20 cellular contexts compared by ENCODE assay signal in the genomic region with DNA sequence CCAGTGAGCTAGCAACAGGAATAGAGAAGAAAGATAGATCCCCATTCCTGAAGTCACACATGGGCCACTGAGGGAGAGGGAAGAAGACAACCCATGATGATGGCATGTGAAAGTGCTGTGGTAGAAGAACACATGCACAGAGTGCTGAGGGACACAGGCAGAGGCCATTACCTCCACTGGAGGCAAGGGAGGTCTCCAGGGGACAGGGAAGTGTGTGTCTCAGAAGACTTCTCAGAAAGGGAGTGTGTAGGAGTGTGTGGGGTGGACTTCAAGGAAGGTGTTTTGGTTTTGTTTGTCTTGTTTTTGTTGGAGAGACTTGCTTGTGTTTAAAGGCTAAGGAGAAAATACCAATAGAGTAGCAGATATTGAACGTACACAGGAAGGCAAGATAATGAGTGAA.
DNase-seq lines count a peak whose midpoint lies in the region; ATAC-seq, FAIRE-seq and TF ChIP-seq lines count a peak whose summit lies in the region.
"Had no signal": no experiment of that assay in that cellular context is flagged by ENCODE, and none has a peak within 500 bp of the region (broad histone marks: within the 10 kb centered on the region; RNA-seq: fewer than 3 reads in every experiment).

No MANE protein-coding gene starts in this region.

- peak overlapping the region; percentile 15; the same call in 1 of the 2 replicates for H2AFZ ChIP-seq in Loucy (ENCODE audit: low read length)

- no peak for DNase-seq in T-cell
- no peak for DNase-seq in SJCRH30
- no peak for DNase-seq in pancreas
- DNase-seq: activated naive CD4-positive, alpha-beta T cell treated with anti-CD3 and anti-CD28 coated beads, Interleukin-2, amount 50 U/mL, for 16 hours; brain microvascular endothelial cell; COR-L47; esophagus squamous epithelium; Karpas-422; mesenchymal stem cell; NCI-H146; NCI-H510A; SHP77 treated with DMSO at 0.1 percent for 48 hours; stimulated activated CD4-positive, alpha-beta T cell treated with anti-CD3 and anti-CD28 coated beads, Interleukin-15, amount 100 ng/mL, for 24 hours; T-helper 2 cell had no signal

- H3K4me3 ChIP-seq in Loucy (ENCODE audit: low read length, poor library complexity, severe bottlenecking): no peak overlapping the region
- no peak overlapping the region for H3K4me3 ChIP-seq in SJCRH30
- no peak overlapping the region for H3K4me3 ChIP-seq in pancreas
- H3K4me3 ChIP-seq: esophagus squamous epithelium had no signal

- POLR2A ChIA-PET in T-cell (lab: Charles Lee): interaction anchor here in 1 of 2 donors (0.6 kb wide), 1 partner anchor 66 kb away, joined by 3 read pairs; no protein-coding TSS in a partner anchor

- H3K36me3 Mint-ChIP-seq in T-cell: no peaks in the 10 kb centered on the region

- H3K9ac ChIP-seq in Loucy (ENCODE audit: low read depth, low read length, poor library complexity, severe bottlenecking): no peak overlapping the region

- no peaks in the 10 kb centered on the region for H3F3A ChIP-seq in Loucy (ENCODE audit: low read depth)

- WGBS in pancreas, 2 donors: 67 to 85% methylated on average over 1 of the region's 1 CpG

- no peak overlapping the region for H3K27ac Mint-ChIP-seq in T-cell

- H3K4me1 ChIP-seq in Loucy (ENCODE audit: insufficient read depth, low read length, poor library complexity, severe bottlenecking) (no peaks in the 10 kb centered on the region), SJCRH30 (no peaks in the 10 kb centered on the region), pancreas (no peaks in the 10 kb centered on the region)
- H3K4me1 ChIP-seq: esophagus squamous epithelium had no signal

- CTCF ChIA-PET in T-cell (lab: Charles Lee): no interaction called here

- ATAC-seq in GM18505 (IDR thresholded peaks at IDR 0.05; ENCODE audit: unreplicated experiment) (peak; percentile 6), GM21447 (IDR thresholded peaks at IDR 0.05; ENCODE audit: unreplicated experiment) (peak; percentile 16), HG02885 (IDR thresholded peaks at IDR 0.05; ENCODE audit: poor library complexity, unreplicated experiment) (peak; percentile 29), T-cell (replicated peaks in 1 of 4) (no peak), HG03139 (IDR thresholded peaks at IDR 0.05; ENCODE audit: unreplicated experiment) (no peak), pancreas (no peak)

- H3K27ac ChIP-seq in SJCRH30: no peak overlapping the region
- no peak overlapping the region for H3K27ac ChIP-seq in pancreas
- H3K27ac ChIP-seq: brain microvascular endothelial cell, esophagus squamous epithelium had no signal

- H3K9me3 Mint-ChIP-seq in T-cell: no peaks in the 10 kb centered on the region

- H3K79me2 ChIP-seq in Loucy (ENCODE audit: insufficient read depth, low read length): no peaks in the 10 kb centered on the region

- H3K4me1 Mint-ChIP-seq in T-cell: peaks cover 3 to 6% (median 3%) of the 10 kb centered on the region in 3 donors

- TF ChIP-seq POLR2A in GM18505 (IDR thresholded peaks at IDR 0.05; ENCODE audit: borderline replicate concordance, extremely low read depth, insufficient read depth, insufficient read length): no peak

- H3K27me3 Mint-ChIP-seq in T-cell: peaks cover 0 to 2% of the 10 kb centered on the region in 2 donors

- TF ChIP-seq CTCF in Loucy (conservative IDR thresholded peaks at IDR 0.05; ENCODE audit: low read length) (no peak), pancreas (IDR thresholded peaks at IDR 0.05) (no peak)

- H3K36me3 ChIP-seq in Loucy (ENCODE audit: insufficient read depth, low read length): no peaks in the 10 kb centered on the region
- no peaks in the 10 kb centered on the region for H3K36me3 ChIP-seq in SJCRH30
- H3K36me3 ChIP-seq in pancreas: no peaks in the 10 kb centered on the region
- H3K36me3 ChIP-seq: brain microvascular endothelial cell, esophagus squamous epithelium had no signal

- intact Hi-C loops in pancreas (cut with DNase I): no loop called here

- H3K9me3 ChIP-seq in Loucy (ENCODE audit: insufficient read depth, low read depth, low read length): no peaks in the 10 kb centered on the region
- no peaks in the 10 kb centered on the region for H3K9me3 ChIP-seq in SJCRH30 (replicated peaks)
- no peaks in the 10 kb centered on the region for H3K9me3 ChIP-seq in pancreas
- H3K9me3 ChIP-seq: esophagus squamous epithelium had no signal

- no peak overlapping the region for H3K4me3 Mint-ChIP-seq in T-cell

- H4K20me1 ChIP-seq in Loucy (ENCODE audit: insufficient read depth, low read length, poor library complexity, severe bottlenecking): no peaks in the 10 kb centered on the region

- no peaks in the 10 kb centered on the region for H3K27me3 ChIP-seq in Loucy (ENCODE audit: insufficient read depth, low read length, poor library complexity, severe bottlenecking)
- no peaks in the 10 kb centered on the region for H3K27me3 ChIP-seq in SJCRH30
- no peaks in the 10 kb centered on the region for H3K27me3 ChIP-seq in pancreas
- H3K27me3 ChIP-seq: brain microvascular endothelial cell, esophagus squamous epithelium had no signal

- no peaks in the 10 kb centered on the region for H3K9me2 ChIP-seq in Loucy (replicated peaks; ENCODE audit: low read depth, low read length)

- no peak overlapping the region for H3K4me2 ChIP-seq in Loucy (ENCODE audit: low read depth, low read length, poor library complexity, severe bottlenecking)

- FAIRE-seq in pancreas (lab: Jason Lieb, UNC): no peak
- FAIRE-seq: islet of Langerhans had no signal

Comparison
In these comparisons a context has a peak if more than half of its experiments do, and no peak if none do; other contexts are left out.
1. ATAC-seq: peak in GM18505 (single experiment), GM21447 (single experiment) and HG02885 (single experiment); none in T-cell (0 of 4), HG03139 (single experiment) and pancreas (0 of 4).